Comparison of ENCODE assay signal across 16 cellular contexts in the genomic region with DNA sequence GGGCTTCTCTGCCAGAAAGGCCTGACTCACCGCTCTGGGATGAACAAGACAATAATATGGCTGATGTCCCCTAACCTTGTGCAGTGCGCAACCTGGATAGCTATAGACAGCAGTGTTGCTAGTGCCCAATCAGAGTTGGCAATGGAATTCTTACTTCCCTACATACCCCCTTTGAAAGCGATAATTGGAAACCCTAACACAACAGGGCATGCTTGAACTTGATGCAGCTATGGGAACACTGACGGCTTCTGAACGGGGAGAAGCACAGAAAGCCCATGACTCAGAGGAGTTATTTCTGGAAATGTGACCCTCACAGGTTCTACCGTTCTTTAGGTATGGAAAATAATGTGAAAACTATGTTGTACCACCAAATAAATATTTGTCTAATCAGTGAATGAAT.
DNase-seq lines count a peak whose midpoint lies in the region; ATAC-seq and TF ChIP-seq lines count a peak whose summit lies in the region.
"Had no signal": no experiment of that assay in that cellular context is flagged by ENCODE, and none has a peak within 500 bp of the region (broad histone marks: within the 10 kb centered on the region; RNA-seq: fewer than 3 reads in every experiment).

No MANE protein-coding gene starts in this region.

- POLR2A ChIA-PET in RWPE1 (lab: Yijun Ruan, JAX; ENCODE audit: low non-redundant PET) (no interaction called here), PC-3 (lab: Charles Lee; ENCODE audit: unreplicated experiment) (no interaction called here)

- TF ChIP-seq CTCF in RWPE1 (conservative IDR thresholded peaks at IDR 0.05; ENCODE audit: low read depth) (no peak), choroid plexus epithelial cell (conservative IDR thresholded peaks at IDR 0.05; ENCODE audit: low read depth, low read length) (no peak), foreskin keratinocyte (conservative IDR thresholded peaks at IDR 0.05) (no peak), PC-3 (conservative IDR thresholded peaks at IDR 0.05; ENCODE audit: low read depth, low read length) (no peak)

- ATAC-seq in foreskin keratinocyte = peak; percentile 86
- no peak for ATAC-seq in HG03045 (IDR thresholded peaks at IDR 0.05; ENCODE audit: unreplicated experiment)
- no peak for ATAC-seq in PC-3

- no peaks in the 10 kb centered on the region for H4K20me1 ChIP-seq in PC-3 (ENCODE audit: low read length)

- no peaks in the 10 kb centered on the region for H3K36me3 ChIP-seq in PC-3 (ENCODE audit: low read depth, low read length)
- H3K36me3 ChIP-seq: HAP-1 had no signal

- intact Hi-C loops in PC-3 (cut with micrococcal nuclease) = no loop called here

- H3K9ac ChIP-seq in PC-3 (ENCODE audit: low read length) = no peak overlapping the region
- H3K9ac ChIP-seq: GM23248 had no signal

- CTCF ChIA-PET in RWPE1 (lab: Yijun Ruan, JAX) = interaction anchor here (0.7 to 0.9 kb wide), 2 partner anchors 135 to 359 kb away, joined by 3 to 5 read pairs; a partner anchor contains a TSS
- CTCF ChIA-PET in PC-3 (lab: Charles Lee) = no interaction called here

- H3K27ac ChIP-seq in RWPE1 = peak overlapping the region; percentile 43
- H3K27ac ChIP-seq in foreskin keratinocyte = no peak overlapping the region
- H3K27ac ChIP-seq in PC-3 (ENCODE audit: low read length) = no peak overlapping the region
- H3K27ac ChIP-seq: C4-2B, GM23248, HL-60 had no signal

- H3K79me2 ChIP-seq in PC-3 (ENCODE audit: low read length) = no peaks in the 10 kb centered on the region

- no peak overlapping the region for H2AFZ ChIP-seq in PC-3 (ENCODE audit: low read length)
- H2AFZ ChIP-seq: GM23248 had no signal

- H3K4me3 ChIP-seq in choroid plexus epithelial cell (ENCODE audit: low read depth, low read length) (no peak overlapping the region), PC-3 (ENCODE audit: low read length) (no peak overlapping the region)
- H3K4me3 ChIP-seq: GM23248, HAP-1 had no signal

- H3F3A ChIP-seq in PC-3 (ENCODE audit: low read length, unreplicated experiment) = no peaks in the 10 kb centered on the region

- no TSS peak for BruUV-seq in PC-3 (replicated peaks; lab: Mats Ljungman, UMichigan)

- H3K4me2 ChIP-seq in PC-3 (ENCODE audit: low read length) = no peak overlapping the region

- DNase-seq in HPDE6-E6E7 (ENCODE audit: extremely low spot score) = peak; percentile 12
- peak; percentile 92 for DNase-seq in RWPE1 (ENCODE audit: low spot score)
- peak; percentile 43 for DNase-seq in choroid plexus epithelial cell (ENCODE audit: low read depth)
- DNase-seq in foreskin keratinocyte = peak; percentile 80 to 93
- DNase-seq in GF-D8 (lab: John Stamatoyannopoulos, UW) = no peak
- DNase-seq in NCI-H2196 treated with DMSO at 0.1 percent for 48 hours (lab: John Stamatoyannopoulos, UW; ENCODE audit: unreplicated experiment) = no peak
- no peak for DNase-seq in PC-3
- DNase-seq: AML-193; Caco-2; CD4-positive, alpha-beta T cell; GM23248; IMR-90 had no signal

- no peaks in the 10 kb centered on the region for H3K27me3 ChIP-seq in foreskin keratinocyte
- no peaks in the 10 kb centered on the region for H3K27me3 ChIP-seq in PC-3 (ENCODE audit: low read length)

- H3K4me1 ChIP-seq in foreskin keratinocyte (peaks cover 4% of the 10 kb centered on the region), PC-3 (ENCODE audit: insufficient read depth, low read length) (no peaks in the 10 kb centered on the region)
- H3K4me1 ChIP-seq: Caco-2, HAP-1 had no signal

- H3K9me2 ChIP-seq in PC-3 (replicated peaks; ENCODE audit: low read length) = no peaks in the 10 kb centered on the region

- H3K9me3 ChIP-seq in PC-3 (ENCODE audit: low read length) = no peaks in the 10 kb centered on the region
- H3K9me3 ChIP-seq: Caco-2, HAP-1 had no signal

Comparison
In these comparisons a context has a peak if more than half of its experiments do, and no peak if none do; other contexts are left out.
1. DNase-seq: peak in HPDE6-E6E7 (single experiment), RWPE1 (single experiment), choroid plexus epithelial cell (single experiment) and foreskin keratinocyte (2 of 2); none in GF-D8 (single experiment), NCI-H2196 treated with DMSO at 0.1 percent for 48 hours (single experiment) and PC-3 (single experiment).